In the genomic region with DNA sequence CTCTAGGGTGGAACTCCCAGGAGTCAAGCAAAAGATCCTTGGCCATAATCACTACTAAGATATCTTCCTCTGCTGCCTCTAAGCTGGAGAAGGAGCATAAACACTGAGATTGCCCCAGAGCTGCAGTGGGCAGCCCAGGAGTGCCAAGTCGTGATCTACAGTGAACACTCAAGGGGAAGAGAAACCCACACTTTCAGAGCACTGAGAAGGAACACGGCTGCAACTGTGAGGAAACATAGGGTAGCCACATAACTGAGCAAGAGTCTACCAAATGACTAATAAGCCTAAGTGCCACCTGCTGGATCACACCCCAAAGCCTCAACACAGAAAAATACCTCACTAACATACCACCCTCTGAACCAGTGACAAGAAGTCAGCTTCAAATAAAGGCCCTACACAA, we compare ENCODE assay signal across 36 cellular contexts.
"Had no signal": no experiment of that assay in that cellular context is flagged by ENCODE, and none has a peak within 500 bp of the region (broad histone marks: within the 10 kb centered on the region; RNA-seq: fewer than 3 reads in every experiment).

No MANE protein-coding gene starts in this region.

- H3K27me3 ChIP-seq: ascending aorta, cardiac muscle cell, MG63, Peyer's patch had no signal

- H3K36me3 ChIP-seq: ascending aorta, cardiac muscle cell, MG63, Peyer's patch had no signal

- H3K27ac ChIP-seq: ascending aorta, cardiac muscle cell, Peyer's patch, VCaP had no signal

- H3K4me1 ChIP-seq: ascending aorta, Peyer's patch had no signal

- H3K4me3 ChIP-seq: ascending aorta, cardiac muscle cell, MG63, Peyer's patch had no signal

- ATAC-seq: activated CD8-positive, alpha-beta memory T cell treated with anti-CD3 and anti-CD28 coated beads, Interleukin-2, amount 10 ng/mL, durations not matched to agents 7 days and 5 days; PC-3 had no signal

- DNase-seq: activated B cell treated with CpG ODN at 0.5 μM for 24 hours; activated CD4-positive, alpha-beta memory T cell treated with anti-CD3 and anti-CD28 coated beads, Interleukin-2, amount 10 ng/mL, durations not matched to agents 7 days and 5 days; activated CD4-positive, alpha-beta T cell treated with anti-CD3 and anti-CD28 coated beads for 4 hours; activated CD4-positive, alpha-beta T cell treated with anti-CD3 and anti-CD28 coated beads, Interleukin-2, amount 50 U/mL, for 1 hour; activated CD4-positive, CD25-positive, alpha-beta regulatory T cell treated with anti-CD3 and anti-CD28 coated beads, Interleukin-2, amount 50 U/mL, for 72 hours; activated CD8-positive, alpha-beta memory T cell treated with anti-CD3 and anti-CD28 coated beads for 24 hours; activated CD8-positive, alpha-beta memory T cell treated with anti-CD3 and anti-CD28 coated beads, Interleukin-2, amount 10 ng/mL, durations not matched to agents 7 days and 5 days; activated CD8-positive, alpha-beta memory T cell treated with anti-CD3 and anti-CD28 coated beads, Interleukin-2, amount 50 U/mL, for 48 hours; activated effector memory CD4-positive, alpha-beta T cell treated with Interleukin-2 at 50 U/mL for 16 hours; activated naive CD4-positive, alpha-beta T cell; activated naive CD4-positive, alpha-beta T cell treated with anti-CD3 and anti-CD28 coated beads, Interleukin-2, amount 50 U/mL, for 16 hours; activated naive CD8-positive, alpha-beta T cell treated with anti-CD3 and anti-CD28 coated beads, Interleukin-2, amount 10 ng/mL, durations not matched to agents 7 days and 5 days; activated T-cell treated with anti-CD3 and anti-CD28 coated beads, Interleukin-2, amount 50 U/mL, for 48 hours; amygdala; Kasumi-1; KG1; MG63; NCI-H1048; NCI-H1105 treated with DMSO at 0.1 percent for 48 hours; NCI-H1436; NCI-H1694; NCI-H1930; NCI-H345; NCI-H524 treated with DMSO at 0.1 percent for 48 hours; NK-92 treated with Interleukin-12 subunit alpha and Interleukin-12 subunit beta, amount 100 ng/mL, for 24 hours; PC-3; Peyer's patch; RPMI8226; SHP77 treated with DMSO at 0.1 percent for 48 hours; SW 1271; T-helper 1 cell; T-helper 2 cell; T-helper 9 cell had no signal
